20 cellular contexts compared by ENCODE assay signal in the genomic region with DNA sequence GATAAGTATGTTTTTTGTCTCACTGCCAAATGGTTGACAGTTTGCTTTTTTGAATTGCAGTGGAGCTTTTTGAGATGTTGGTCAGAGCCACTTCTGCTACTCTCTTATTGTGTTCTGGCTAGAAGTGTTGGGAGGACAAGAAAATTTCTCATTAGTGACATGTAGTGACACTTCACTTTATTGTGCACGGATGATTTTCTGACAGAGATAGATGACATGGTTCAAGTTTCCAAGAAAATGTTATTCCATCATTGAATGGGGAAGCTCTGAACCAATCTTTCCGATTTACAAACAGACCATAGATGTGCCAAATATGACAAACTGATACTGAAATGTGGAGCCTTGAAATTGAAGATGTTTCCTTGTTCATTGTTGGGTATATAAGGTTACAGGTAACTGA.
"Had no signal": no experiment of that assay in that cellular context is flagged by ENCODE, and none has a peak within 500 bp of the region (broad histone marks: within the 10 kb centered on the region; RNA-seq: fewer than 3 reads in every experiment).

No MANE protein-coding gene starts in this region.

- FAIRE-seq: RCC 7860 had no signal

- DNase-seq: KBM-7, MV-4-11, NCI-H1048, NCI-H1105, NCI-H1417, NCI-H1436 treated with DMSO at 0.1 percent for 48 hours, NCI-H1694, NCI-H187 treated with DMSO at 0.1 percent for 48 hours, NCI-H2029 treated with DMSO at 0.1 percent for 48 hours, NCI-H226, NCI-H446, NCI-H510A, NCI-H524 treated with DMSO at 0.1 percent for 48 hours, NCI-H69, NCI-H774, Right ventricle myocardium superior, RPMI8226, SIG-M5, SW 1271 had no signal
